ENCODE assay signal across 1 cellular context in the genomic region with DNA sequence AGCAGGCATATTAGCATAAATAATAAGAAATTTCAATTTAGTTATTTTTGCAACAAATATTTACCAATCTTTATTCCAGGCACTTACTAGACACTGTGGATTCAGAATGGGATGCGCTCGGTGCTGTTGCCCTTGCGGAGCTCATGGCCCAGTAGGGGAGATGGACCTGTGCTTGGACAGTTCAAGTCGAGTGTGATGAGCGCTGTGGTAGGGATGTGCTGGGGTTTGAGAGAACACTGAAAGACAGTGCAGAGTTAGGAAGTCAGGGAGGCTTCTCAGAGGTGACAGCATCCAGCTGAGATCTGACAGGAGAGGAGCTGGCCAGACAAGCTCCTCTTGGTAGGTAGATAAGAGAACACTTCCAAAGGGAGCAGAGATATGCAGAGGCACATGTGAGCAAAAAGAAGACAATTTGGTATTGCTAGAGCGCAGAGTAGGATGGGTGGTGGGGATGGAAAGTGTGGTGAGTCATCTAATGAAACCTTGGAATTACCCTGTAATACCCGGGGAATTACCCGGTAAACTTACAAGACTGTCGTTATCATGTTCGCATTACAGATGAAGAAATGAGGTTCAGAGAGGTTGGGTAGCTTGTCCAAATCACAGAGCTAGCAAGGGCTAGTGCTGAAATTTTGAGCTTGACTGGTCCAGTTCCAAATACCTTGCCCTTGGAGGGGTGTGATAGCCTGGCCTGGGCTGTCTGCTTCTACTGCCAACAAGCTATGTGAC.
TF ChIP-seq lines count a peak whose summit lies in the region.

No MANE protein-coding gene starts in this region.

TF ChIP-seq in GM12878, 131 proteins besides CTCF, POLR2A, EP300 and RAD21 (continued from another document):
- TF ChIP-seq ZBTB11 (CRISPR knock-in tag; IDR thresholded peaks at IDR 0.05) (no peak), BMI1 (IDR thresholded peaks at IDR 0.05; ENCODE audit: borderline replicate concordance) (no peak), MEF2B (IDR thresholded peaks at IDR 0.05; ENCODE audit: partially characterized antibody, poor library complexity, severe bottlenecking) (no peak), ZNF384 (IDR thresholded peaks at IDR 0.05; ENCODE audit: borderline replicate concordance, low read depth, low read length) (no peak), RB1 (IDR thresholded peaks at IDR 0.05; ENCODE audit: borderline replicate concordance) (no peak), KDM1A (IDR thresholded peaks at IDR 0.05; ENCODE audit: borderline replicate concordance) (no peak), RELA (IDR thresholded peaks at IDR 0.05; ENCODE audit: borderline replicate concordance, partially characterized antibody) (peak; percentile 84), TCF7 (IDR thresholded peaks at IDR 0.05; ENCODE audit: borderline replicate concordance) (no peak), NBN (IDR thresholded peaks at IDR 0.05) (0 out of 2 replicates have a peak, but pooled peaks have one; percentile 30), BCL11A (IDR thresholded peaks at IDR 0.05; ENCODE audit: low read depth, low read length) (peak; percentile 43; the same call in 1 of the 2 replicates), DPF2 (IDR thresholded peaks at IDR 0.05) (peak; percentile 68; the same call in 1 of the 2 replicates), CREM (IDR thresholded peaks at IDR 0.05; ENCODE audit: low read depth) (peak; percentile 54; the same call in 1 of the 2 replicates), SMC3 (IDR thresholded peaks at IDR 0.05; ENCODE audit: borderline replicate concordance, low read length) (no peak), REST (IDR thresholded peaks at IDR 0.05; ENCODE audit: low read depth, low read length) (no peak), RELB (IDR thresholded peaks at IDR 0.05; ENCODE audit: low read depth) (peak; percentile 81), E2F8 (IDR thresholded peaks at IDR 0.05; ENCODE audit: low read depth, partially characterized antibody) (no peak), TBL1XR1 (IDR thresholded peaks at IDR 0.05; ENCODE audit: low read depth, low read length) (no peak), E4F1 (IDR thresholded peaks at IDR 0.05; ENCODE audit: borderline replicate concordance, partially characterized antibody) (no peak), ZBTB40 (IDR thresholded peaks at IDR 0.05; ENCODE audit: borderline replicate concordance) (no peak), ZNF24 (IDR thresholded peaks at IDR 0.05) (peak; percentile 74), NFIC (IDR thresholded peaks at IDR 0.05; ENCODE audit: low read depth, low read length) (0 out of 2 replicates have a peak, but pooled peaks have one; percentile 65), SPI1 (IDR thresholded peaks at IDR 0.05; ENCODE audit: borderline replicate concordance, insufficient read depth, low read depth, low read length) (no peak), STAT3 (IDR thresholded peaks at IDR 0.05; ENCODE audit: low read depth, low read length) (no peak), BCL3 (IDR thresholded peaks at IDR 0.05; ENCODE audit: borderline replicate concordance, insufficient read depth, low read depth, low read length, poor library complexity, severe bottlenecking) (no peak), JUNB (IDR thresholded peaks at IDR 0.05) (peak; percentile 74), IKZF1 (conservative IDR thresholded peaks at IDR 0.05) (peak; percentile 64)
- TF ChIP-seq, protein P1, sequence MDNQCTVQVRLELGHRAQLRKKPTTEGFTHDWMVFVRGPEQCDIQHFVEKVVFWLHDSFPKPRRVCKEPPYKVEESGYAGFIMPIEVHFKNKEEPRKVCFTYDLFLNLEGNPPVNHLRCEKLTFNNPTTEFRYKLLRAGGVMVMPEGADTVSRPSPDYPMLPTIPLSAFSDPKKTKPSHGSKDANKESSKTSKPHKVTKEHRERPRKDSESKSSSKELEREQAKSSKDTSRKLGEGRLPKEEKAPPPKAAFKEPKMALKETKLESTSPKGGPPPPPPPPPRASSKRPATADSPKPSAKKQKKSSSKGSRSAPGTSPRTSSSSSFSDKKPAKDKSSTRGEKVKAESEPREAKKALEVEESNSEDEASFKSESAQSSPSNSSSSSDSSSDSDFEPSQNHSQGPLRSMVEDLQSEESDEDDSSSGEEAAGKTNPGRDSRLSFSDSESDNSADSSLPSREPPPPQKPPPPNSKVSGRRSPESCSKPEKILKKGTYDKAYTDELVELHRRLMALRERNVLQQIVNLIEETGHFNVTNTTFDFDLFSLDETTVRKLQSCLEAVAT (IDR thresholded peaks at IDR 0.05): no peak
